Comparison of ENCODE assay signal across 30 cellular contexts in the genomic region with DNA sequence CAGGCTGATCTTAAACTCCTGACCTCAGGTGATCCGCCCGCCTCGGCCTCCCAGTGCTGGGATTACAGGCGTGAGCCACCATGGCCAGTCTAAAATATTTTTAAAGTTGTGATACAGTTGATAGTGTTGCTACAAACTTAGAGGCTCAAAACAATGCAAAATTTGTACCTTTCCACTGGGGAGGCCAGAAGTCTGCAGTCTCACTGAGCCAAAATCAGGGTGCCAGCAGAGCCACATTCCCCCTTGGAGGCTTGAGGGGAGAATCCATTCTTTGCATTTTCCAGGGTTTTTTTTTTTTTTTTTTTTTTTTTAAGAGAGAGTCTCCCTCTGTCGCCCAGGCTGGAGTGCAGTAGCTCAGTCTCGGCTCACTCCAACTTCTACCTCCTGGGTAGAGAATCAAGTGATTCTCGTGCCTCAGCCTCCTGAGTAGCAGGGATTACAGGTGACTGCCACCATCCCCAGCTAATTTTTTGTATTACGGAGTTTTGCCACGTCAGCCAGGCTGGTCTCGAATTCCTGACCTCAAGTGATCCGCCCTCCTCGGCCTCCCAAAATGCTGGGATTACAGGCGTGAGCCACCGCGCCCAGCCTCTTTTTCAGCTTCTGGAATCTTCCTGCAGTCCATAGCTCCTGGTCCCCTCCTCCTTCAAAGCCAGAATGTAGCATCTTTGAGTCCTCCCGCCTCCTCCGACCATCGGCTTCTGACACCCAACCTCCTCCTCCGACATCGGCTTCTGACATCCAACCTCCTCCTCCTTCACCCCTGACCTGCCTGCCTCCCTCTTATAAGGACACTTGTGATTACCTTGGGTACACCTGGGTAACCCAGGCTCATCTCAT. TPM values are rescaled to one million over a fixed set of nuclear protein-coding genes. Genes with fewer than 3 reads are reported as not detected.
"Had no signal": no experiment of that assay in that cellular context is flagged by ENCODE, and none has a peak within 500 bp of the region (broad histone marks: within the 10 kb centered on the region; RNA-seq: fewer than 3 reads in every experiment).

No MANE protein-coding gene starts in this region.

- H3K27ac ChIP-seq: neural progenitor cell, ovary, parathyroid adenoma, psoas muscle, right lobe of liver, sigmoid colon, suprapubic skin, testis, tibial artery, upper lobe of left lung, vagina had no signal

- H3K4me1 ChIP-seq: neural progenitor cell, parathyroid adenoma, psoas muscle, right lobe of liver, sigmoid colon, testis, upper lobe of left lung, vagina had no signal

- H3K36me3 ChIP-seq: neural progenitor cell, ovary, right lobe of liver, sigmoid colon, suprapubic skin, tibial artery, transverse colon, upper lobe of left lung, vagina had no signal

- H3K27me3 ChIP-seq: neural progenitor cell, ovary, right lobe of liver, sigmoid colon, suprapubic skin, testis, tibial artery, transverse colon, upper lobe of left lung, vagina had no signal

- DNase-seq: naive thymus-derived CD4-positive, alpha-beta T cell; natural killer cell; occipital lobe; ovary; psoas muscle; right cardiac atrium; right lobe of liver; sigmoid colon; stimulated activated CD4-positive, alpha-beta T cell treated with anti-CD3 and anti-CD28 coated beads, Interleukin-12 subunit alpha, Interleukin-12 subunit beta, amount 100 ng/mL, for 4 hours; stimulated activated CD4-positive, alpha-beta T cell treated with anti-CD3 and anti-CD28 coated beads, Interleukin-1b, Interleukin-23, amount 100 ng/mL, for 48 hours; stimulated activated CD4-positive, alpha-beta T cell treated with anti-CD3 and anti-CD28 coated beads, Interleukin-4, amount 100 ng/mL, for 1 hour; stimulated activated CD4-positive, alpha-beta T cell treated with anti-CD3 and anti-CD28 coated beads, Interleukin-4, amount 100 ng/mL, for 4 hours; stimulated activated CD8-positive, alpha-beta memory T cell treated with anti-CD3 and anti-CD28 coated beads, Interleukin-4, amount 100 ng/mL, for 48 hours; stimulated activated naive CD4-positive, alpha-beta T cell; stimulated activated naive CD8-positive, alpha-beta T cell treated with anti-CD3 and anti-CD28 coated beads, Interleukin-15, amount 100 ng/mL, for 72 hours; stimulated activated naive CD8-positive, alpha-beta T cell treated with anti-CD3 and anti-CD28 coated beads, Interleukin-15, Interleukin-2, amounts not matched to agents 100 U/mL and 50 U/mL, for 24 hours; substantia nigra; testis; tibial artery; transverse colon; upper lobe of left lung had no signal

- H3K9me3 ChIP-seq: ovary, psoas muscle, right lobe of liver, sigmoid colon, suprapubic skin, testis, transverse colon, upper lobe of left lung, vagina had no signal

- H3K4me3 ChIP-seq: neural progenitor cell, ovary, psoas muscle, right lobe of liver, sigmoid colon, suprapubic skin, testis, tibial artery, transverse colon, upper lobe of left lung, vagina had no signal

- ATAC-seq: naive thymus-derived CD4-positive, alpha-beta T cell; natural killer cell; psoas muscle; right cardiac atrium; right lobe of liver; stimulated activated memory B cell treated with anti-CD40 and anti-IgM and Interleukin-4, amounts not matched to agents 10 μg/mL and 1 μg/mL and 100 μg/mL, for 72 hours; stimulated activated naive CD8-positive, alpha-beta T cell treated with anti-CD3 and anti-CD28 coated beads, Interleukin-15, amount 100 ng/mL, for 72 hours; stimulated activated naive CD8-positive, alpha-beta T cell treated with anti-CD3 and anti-CD28 coated beads, Interleukin-15, Interleukin-2, amounts not matched to agents 100 U/mL and 50 U/mL, for 24 hours had no signal

RNA-seq across cellular contexts. Expression of a gene that starts 37.2 kb away (rescaled TPM):
- total RNA-seq: naive thymus-derived CD4-positive, alpha-beta T cell; natural killer cell; occipital lobe; osteoblast; ovary; psoas muscle; right cardiac atrium; right lobe of liver; skeletal muscle tissue; transverse colon had no signal
- polyA plus RNA-seq: naive thymus-derived CD4-positive, alpha-beta T cell; neural cell; right cardiac atrium; small intestine had no signal
